ENCODE assay signal across 1 cellular context in genomic region chr10:97584060-97584797, GRCh38.
TF ChIP-seq lines count a peak whose summit lies in the region.

HOGA1 (plus strand) TSS chr10:97584389; CDS start chr10:97584704, 315 bp downstream.

TF ChIP-seq in HepG2, 621 proteins besides CTCF, POLR2A, EP300 and RAD21 (continued from another document and continues in another):
- TF ChIP-seq ZBTB26 (CRISPR knock-in tag; IDR thresholded peaks at IDR 0.05; ENCODE audit: borderline replicate concordance) (peak; percentile 26; the same call in 1 of the 2 replicates), SRSF4 (IDR thresholded peaks at IDR 0.05; ENCODE audit: low read depth, low read length, poor library complexity, severe bottlenecking) (no peak), THAP9 (CRISPR knock-in tag; IDR thresholded peaks at IDR 0.05; ENCODE audit: borderline replicate concordance) (peak; percentile 26; the same call in 1 of the 2 replicates), HMGA1 (CRISPR knock-in tag; conservative IDR thresholded peaks at IDR 0.05) (no peak), IKZF5 (CRISPR knock-in tag; IDR thresholded peaks at IDR 0.05) (peak; percentile 43; the same call in 1 of the 2 replicates), ZNF564 (CRISPR knock-in tag; IDR thresholded peaks at IDR 0.05) (no peak), HMGXB3 (CRISPR knock-in tag; IDR thresholded peaks at IDR 0.05; ENCODE audit: borderline replicate concordance) (peak; percentile 85; the same call in 1 of the 2 replicates), MEIS1 (CRISPR knock-in tag; IDR thresholded peaks at IDR 0.05; ENCODE audit: borderline replicate concordance) (peak; percentile 42; the same call in 1 of the 2 replicates), ZBED4 (CRISPR knock-in tag; IDR thresholded peaks at IDR 0.05; ENCODE audit: borderline replicate concordance) (0 out of 2 replicates have a peak, but pooled peaks have one; percentile 22), ZSCAN12 (CRISPR knock-in tag; IDR thresholded peaks at IDR 0.05) (no peak), POLR2AphosphoS5 (IDR thresholded peaks at IDR 0.05; ENCODE audit: low read depth, low read length) (peak; percentile 68), ZNF430 (CRISPR knock-in tag; IDR thresholded peaks at IDR 0.05) (peak; percentile 62; the same call in 1 of the 2 replicates), NFKB2 (CRISPR knock-in tag; IDR thresholded peaks at IDR 0.05; ENCODE audit: borderline replicate concordance) (0 out of 2 replicates have a peak, but pooled peaks have one; percentile 31), KLF9 (CRISPR knock-in tag; IDR thresholded peaks at IDR 0.05; ENCODE audit: low read depth) (0 out of 2 replicates have a peak, but pooled peaks have one; percentile 46), ELF1 (CRISPR knock-in tag; IDR thresholded peaks at IDR 0.05) (peak; percentile 71), UBTF (CRISPR knock-in tag; IDR thresholded peaks at IDR 0.05) (peak; percentile 34; the same call in 1 of the 2 replicates), ARID4A (CRISPR knock-in tag; IDR thresholded peaks at IDR 0.05; ENCODE audit: borderline replicate concordance) (peak; percentile 57; the same call in 1 of the 2 replicates), RXRA (CRISPR knock-in tag; IDR thresholded peaks at IDR 0.05) (0 out of 2 replicates have a peak, but pooled peaks have one; percentile 14), ZBTB10 (CRISPR knock-in tag; IDR thresholded peaks at IDR 0.05; ENCODE audit: borderline replicate concordance) (no peak)
